In genomic region chrX:49915352-49916222, GRCh38 we compare ENCODE assay signal across 8 cellular contexts. TPM values are rescaled to one million over a fixed set of nuclear protein-coding genes. Genes with fewer than 3 reads are reported as not detected.
DNase-seq lines count a peak whose midpoint lies in the region; ATAC-seq and TF ChIP-seq lines count a peak whose summit lies in the region.

No MANE protein-coding gene starts in this region.

- no peak for TF ChIP-seq POLR2A in right lobe of liver (IDR thresholded peaks at IDR 0.05)

- no peaks in the 10 kb centered on the region for H3K27me3 ChIP-seq in right lobe of liver

- intact Hi-C loops in right lobe of liver (cut with DNase I) = no loop called here

- H3K27ac ChIP-seq in right lobe of liver = no peak overlapping the region

- ATAC-seq in GM21717 (IDR thresholded peaks at IDR 0.05; ENCODE audit: unreplicated experiment) = peak; percentile 58
- peak; percentile 80 to 89 (median 87) for ATAC-seq in right lobe of liver
- ATAC-seq in HG02970 (IDR thresholded peaks at IDR 0.05; ENCODE audit: low FRiP score, unreplicated experiment) = no peak

- peaks cover 0 to 6% (median 0%) of the 10 kb centered on the region in 4 donors for H3K4me1 ChIP-seq in right lobe of liver

- H3K36me3 ChIP-seq in right lobe of liver = no peaks in the 10 kb centered on the region

- TF ChIP-seq CTCF in right lobe of liver (IDR thresholded peaks at IDR 0.05) = peak; percentile 83 to 92 (median 91)

- H3K4me3 ChIP-seq in right lobe of liver = no peak overlapping the region

- H3K9me3 ChIP-seq in right lobe of liver = no peaks in the 10 kb centered on the region

- 17% methylated on average over 8 of the region's 8 CpGs for WGBS in right lobe of liver (ENCODE audit: insufficient coverage, low coverage, low lambda C conversion rate, missing lambda C conversion rate)

- DNase-seq in ELF-1 (ENCODE audit: low read depth, low spot score) (peak; percentile 49), NCI-H1436 (lab: John Stamatoyannopoulos, UW) (peak; percentile 34), T-helper 22 cell (ENCODE audit: low read depth) (peak; percentile 15), right lobe of liver (peak in 1 of 3 donors; percentile 45)
- peak; percentile 50 for DNase-seq in central memory CD4-positive, alpha-beta T cell
- DNase-seq in stimulated activated naive CD4-positive, alpha-beta T cell treated with Interleukin-2 at 50 U/mL for 16 hours (lab: John Stamatoyannopoulos, UW) = peak; percentile 25

RNA-seq across cellular contexts. Expression of gene CLCN5, which starts 6.8 kb away (rescaled TPM):
- 10 to 100 TPM in 5 of 6 experiments, 1 to 10 TPM in 1; 9.7 to 26.5 (median 14.0) TPM for total RNA-seq in right lobe of liver

RNA-seq across cellular contexts. Expression of gene USP27X, which starts 36.3 kb away (rescaled TPM):
- total RNA-seq in right lobe of liver = 1 to 10 TPM in 4 of 6 experiments, under 1 TPM in 2; 0.68 to 1.5 (median 1.2) TPM
